In genomic region chr4:94976371-94977011, GRCh38 we compare ENCODE assay signal across 12 cellular contexts.
A peak's percentile ranks its signal among the peaks of the same experiment; 100 is the strongest.
DNase-seq lines count a peak whose midpoint lies in the region; ATAC-seq and TF ChIP-seq lines count a peak whose summit lies in the region.
"Had no signal": no experiment of that assay in that cellular context is flagged by ENCODE, and none has a peak within 500 bp of the region (broad histone marks: within the 10 kb centered on the region; RNA-seq: fewer than 3 reads in every experiment).

No MANE protein-coding gene starts in this region.

- H4K20me1 ChIP-seq in Karpas-422 (ENCODE audit: insufficient read depth, low read depth, low read length) = no peaks in the 10 kb centered on the region

- no peaks in the 10 kb centered on the region for H3K9me2 ChIP-seq in Karpas-422 (replicated peaks; ENCODE audit: insufficient read depth, low read length)

- no peak overlapping the region for H3K4me3 Mint-ChIP-seq in activated naive CD8-positive, alpha-beta T cell treated with anti-CD3 and anti-CD28 coated beads, Interleukin-2, amount 50 U/mL, for 24 hours
- H3K4me3 Mint-ChIP-seq: T-helper 2 cell treated with Interferon-gamma antibody and Interleukin-4, amounts not matched to agents 5 μg/mL and 100 μg/mL, for 36 hours had no signal

- H3K27ac Mint-ChIP-seq in activated naive CD8-positive, alpha-beta T cell treated with anti-CD3 and anti-CD28 coated beads, Interleukin-2, amount 50 U/mL, for 24 hours = no peak overlapping the region
- H3K27ac Mint-ChIP-seq: T-helper 2 cell treated with Interferon-gamma antibody and Interleukin-4, amounts not matched to agents 5 μg/mL and 100 μg/mL, for 36 hours had no signal

- H3K4me1 Mint-ChIP-seq in activated naive CD8-positive, alpha-beta T cell treated with anti-CD3 and anti-CD28 coated beads, Interleukin-2, amount 50 U/mL, for 24 hours = peaks cover 2% of the 10 kb centered on the region

- no peaks in the 10 kb centered on the region for H3K36me3 Mint-ChIP-seq in activated naive CD8-positive, alpha-beta T cell treated with anti-CD3 and anti-CD28 coated beads, Interleukin-2, amount 50 U/mL, for 24 hours (ENCODE audit: low read depth)

- peaks cover 2% of the 10 kb centered on the region for H3K27me3 Mint-ChIP-seq in activated naive CD8-positive, alpha-beta T cell treated with anti-CD3 and anti-CD28 coated beads, Interleukin-2, amount 50 U/mL, for 24 hours

- H3K27ac ChIP-seq in ACC112 (ENCODE audit: low read depth, low read length) = peak overlapping the region; percentile 67
- H3K27ac ChIP-seq in brain microvascular endothelial cell = peak overlapping the region; percentile 90
- H3K27ac ChIP-seq in Karpas-422 (ENCODE audit: low read length) = no peak overlapping the region
- H3K27ac ChIP-seq: transverse colon had no signal

- H3K27me3 ChIP-seq in ACC112 (ENCODE audit: insufficient read depth, low read length) (no peaks in the 10 kb centered on the region), brain microvascular endothelial cell (replicated peaks) (no peaks in the 10 kb centered on the region), Karpas-422 (ENCODE audit: low read length) (no peaks in the 10 kb centered on the region)
- H3K27me3 ChIP-seq: transverse colon had no signal

- H3K36me3 ChIP-seq in ACC112 (ENCODE audit: insufficient read depth, low read length) (no peaks in the 10 kb centered on the region; the same call in 1 of the 2 replicates), brain microvascular endothelial cell (replicated peaks) (no peaks in the 10 kb centered on the region), Karpas-422 (ENCODE audit: insufficient read depth, low read length) (no peaks in the 10 kb centered on the region)
- H3K36me3 ChIP-seq: transverse colon had no signal

- ATAC-seq in activated naive CD8-positive, alpha-beta T cell treated with anti-CD3 and anti-CD28 coated beads, Interleukin-2, amount 50 U/mL, for 24 hours = no peak
- no peak for ATAC-seq in HG03457 (IDR thresholded peaks at IDR 0.05; ENCODE audit: unreplicated experiment)

- H3K4me2 ChIP-seq in Karpas-422 (ENCODE audit: low read depth, low read length, poor library complexity, severe bottlenecking) = no peak overlapping the region

- no peaks in the 10 kb centered on the region for H3K79me2 ChIP-seq in ACC112 (ENCODE audit: control insufficient read depth, insufficient read depth, low read length, unreplicated experiment)
- no peaks in the 10 kb centered on the region for H3K79me2 ChIP-seq in Karpas-422 (ENCODE audit: low read length)

- H3K9ac ChIP-seq in Karpas-422 (ENCODE audit: low read length) = no peak overlapping the region

- TF ChIP-seq CTCF in brain microvascular endothelial cell (IDR thresholded peaks at IDR 0.05; ENCODE audit: low read depth, low read length, missing control alignments) = no peak

- DNase-seq in LHCN-M2 (ENCODE audit: low read depth) (peak; percentile 97), brain microvascular endothelial cell (peak; percentile 93), kidney tubule cell (ENCODE audit: low spot score) (peak; percentile 27), OCI-M1 (lab: John Stamatoyannopoulos, UW) (no peak), Karpas-422 (no peak)
- no peak for DNase-seq in activated naive CD8-positive, alpha-beta T cell treated with anti-CD3 and anti-CD28 coated beads, Interleukin-2, amount 50 U/mL, for 24 hours
- DNase-seq: central memory CD4-positive, alpha-beta T cell; DMS79; transverse colon had no signal

- no peaks in the 10 kb centered on the region for H3K9me3 Mint-ChIP-seq in activated naive CD8-positive, alpha-beta T cell treated with anti-CD3 and anti-CD28 coated beads, Interleukin-2, amount 50 U/mL, for 24 hours
- H3K9me3 Mint-ChIP-seq: T-helper 2 cell treated with Interferon-gamma antibody and Interleukin-4, amounts not matched to agents 5 μg/mL and 100 μg/mL, for 36 hours had no signal

- in situ Hi-C loops in brain microvascular endothelial cell (cut with HindIII; ENCODE audit: low pct_ligation_motif_present, low sequenced_read_pairs) = no loop called here

- H2AFZ ChIP-seq in ACC112 (ENCODE audit: low read length, unreplicated experiment) (peak overlapping the region; percentile 4), Karpas-422 (ENCODE audit: low read length) (no peak overlapping the region)

- H3K9me3 ChIP-seq in Karpas-422 (ENCODE audit: low read length) = no peaks in the 10 kb centered on the region
- H3K9me3 ChIP-seq: transverse colon had no signal

- H3K4me3 ChIP-seq in ACC112 (ENCODE audit: low read depth, low read length) (peak overlapping the region; percentile 12; the same call in 1 of the 2 replicates), brain microvascular endothelial cell (ENCODE audit: low read depth, low read length) (no peak overlapping the region), Karpas-422 (ENCODE audit: low read length) (no peak overlapping the region)
- H3K4me3 ChIP-seq: transverse colon had no signal

- H3K4me1 ChIP-seq in ACC112 (ENCODE audit: control insufficient read depth, insufficient read depth, low read length, unreplicated experiment) (peaks cover 47% of the 10 kb centered on the region), Karpas-422 (ENCODE audit: low read length) (no peaks in the 10 kb centered on the region)
- H3K4me1 ChIP-seq: transverse colon had no signal

Comparison
In these comparisons a context has a peak if more than half of its experiments do, and no peak if none do; other contexts are left out.
1. DNase-seq: peak in LHCN-M2 (single experiment), brain microvascular endothelial cell (single experiment) and kidney tubule cell (single experiment); none in activated naive CD8-positive, alpha-beta T cell treated with anti-CD3 and anti-CD28 coated beads, Interleukin-2, amount 50 U/mL, for 24 hours (single experiment), OCI-M1 (single experiment) and Karpas-422 (single experiment).